In the genomic region with DNA sequence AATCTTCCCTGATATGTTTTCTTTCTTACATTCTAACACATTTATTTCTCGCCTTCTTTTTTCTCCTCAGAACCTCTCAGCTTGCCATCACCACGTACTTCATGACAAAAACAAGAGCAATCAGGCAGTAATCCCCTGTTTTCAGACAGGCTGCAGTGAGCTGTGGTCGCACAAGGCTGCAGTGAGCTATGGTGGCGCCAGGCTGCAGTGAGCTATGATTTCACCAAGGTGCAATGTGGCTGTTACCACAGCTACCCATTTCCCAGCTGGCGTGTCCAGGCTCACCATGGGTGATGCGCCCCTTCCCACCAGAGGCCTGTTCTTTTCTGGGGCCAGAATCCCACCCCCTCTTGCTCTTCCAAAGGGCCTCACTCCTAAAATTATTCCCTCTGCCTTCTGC, we compare ENCODE assay signal across 19 cellular contexts. TPM values are rescaled to one million over a fixed set of nuclear protein-coding genes. Genes with fewer than 3 reads are reported as not detected.
A peak's percentile ranks its signal among the peaks of the same experiment; 100 is the strongest.
DNase-seq lines count a peak whose midpoint lies in the region; ATAC-seq, FAIRE-seq and TF ChIP-seq lines count a peak whose summit lies in the region.
"Had no signal": no experiment of that assay in that cellular context is flagged by ENCODE, and none has a peak within 500 bp of the region (broad histone marks: within the 10 kb centered on the region; RNA-seq: fewer than 3 reads in every experiment).

No MANE protein-coding gene starts in this region.

- H3K4me2 ChIP-seq in A549: no peak overlapping the region
- H3K4me2 ChIP-seq: BLaER1 treated with 17β-estradiol and CSF1 and Interleukin-3, amounts not matched to agents 10 nM and 100 nM had no signal

- ATAC-seq in A549 (peak; percentile 46 to 55; a peak in 4 of 6 replicates), HG03039 (IDR thresholded peaks at IDR 0.05; ENCODE audit: unreplicated experiment) (no peak)
- ATAC-seq: stimulated activated naive B cell treated with anti-CD40 and anti-IgM and Interleukin-4, amounts not matched to agents 10 μg/mL and 1 μg/mL and 100 μg/mL, for 72 hours had no signal

- in situ Hi-C loops in brain microvascular endothelial cell (cut with HindIII; ENCODE audit: low pct_ligation_motif_present, low sequenced_read_pairs): no loop called here

- peaks cover 15% of the 10 kb centered on the region for H3K27me3 ChIP-seq in brain microvascular endothelial cell (replicated peaks)
- H3K27me3 ChIP-seq: BLaER1 treated with 17β-estradiol and CSF1 and Interleukin-3, amounts not matched to agents 10 nM and 100 nM had no signal

- no peak for TF ChIP-seq CTCF in A549 (IDR thresholded peaks at IDR 0.05)
- no peak for TF ChIP-seq CTCF in brain microvascular endothelial cell (IDR thresholded peaks at IDR 0.05; ENCODE audit: low read depth, low read length, missing control alignments)

- 49% methylated on average over 6 of the region's 6 CpGs for WGBS in A549 (ENCODE audit: missing lambda C conversion rate)

- TF ChIP-seq RAD21 in A549 (conservative IDR thresholded peaks at IDR 0.05 in 1 of 2, IDR thresholded peaks at IDR 0.05 in 1 of 2): no peak

- no peak overlapping the region for H3K27ac ChIP-seq in A549
- H3K27ac ChIP-seq in brain microvascular endothelial cell: no peak overlapping the region
- H3K27ac ChIP-seq: BLaER1 treated with 17β-estradiol and CSF1 and Interleukin-3, amounts not matched to agents 10 nM and 100 nM; tibial artery had no signal

- POLR2A ChIA-PET in A549 (lab: Yijun Ruan, JAX): no interaction called here

- no peak for FAIRE-seq in A549 (lab: Jason Lieb, UNC)
- FAIRE-seq: A204.1, colon, RCC 7860, TTC549 had no signal

- DNase-seq in A549 (ENCODE audit: low read depth in 1 of 2, low spot score in 1 of 2) (no peak), MV-4-11 (lab: John Stamatoyannopoulos, UW) (peak; percentile 51), amniotic epithelial cell (ENCODE audit: low read depth) (peak; percentile 42), NCI-H1105 treated with DMSO at 0.1 percent for 48 hours (lab: John Stamatoyannopoulos, UW) (no peak), brain microvascular endothelial cell (no peak)
- DNase-seq: activated naive CD4-positive, alpha-beta T cell treated with anti-CD3 and anti-CD28 coated beads, Interleukin-2, amount 10 ng/mL, durations not matched to agents 7 days and 5 days; GF-D8; kidney glomerular epithelial cell; NCI-H2081; NCI-H526 treated with DMSO at 0.1 percent for 48 hours; stimulated activated naive B cell treated with anti-CD40 and anti-IgM and Interleukin-4, amounts not matched to agents 10 μg/mL and 1 μg/mL and 100 μg/mL, for 72 hours had no signal

- H3K4me1 ChIP-seq in A549: no peaks in the 10 kb centered on the region

- TF ChIP-seq POLR2A in A549 (IDR thresholded peaks at IDR 0.05; ENCODE audit: low read length): no peak

- H3K4me3 ChIP-seq in A549 (no peak overlapping the region), brain microvascular endothelial cell (ENCODE audit: low read depth, low read length) (no peak overlapping the region)
- H3K4me3 ChIP-seq: BLaER1 treated with 17β-estradiol and CSF1 and Interleukin-3, amounts not matched to agents 10 nM and 100 nM; tibial artery had no signal

- CTCF ChIA-PET in A549 (lab: Yijun Ruan, JAX): interaction anchor here (0.7 to 1.4 kb wide), 6 partner anchors 13 to 128 kb away, joined by 3 to 6 read pairs (median 3); no protein-coding TSS in a partner anchor

- H3K9me3 ChIP-seq in A549: no peaks in the 10 kb centered on the region
- H3K9me3 ChIP-seq: BLaER1 treated with 17β-estradiol and CSF1 and Interleukin-3, amounts not matched to agents 10 nM and 100 nM; tibial artery had no signal

- H3K36me3 ChIP-seq in brain microvascular endothelial cell (replicated peaks): no peaks in the 10 kb centered on the region
- H3K36me3 ChIP-seq: BLaER1 treated with 17β-estradiol and CSF1 and Interleukin-3, amounts not matched to agents 10 nM and 100 nM; tibial artery had no signal

- TF ChIP-seq EP300 in A549 (IDR thresholded peaks at IDR 0.05): no peak

TF ChIP-seq in A549, 52 proteins besides CTCF, POLR2A, EP300 and RAD21:
- TF ChIP-seq KDM5A (IDR thresholded peaks at IDR 0.05) (no peak), ZNF302 (CRISPR knock-in tag; IDR thresholded peaks at IDR 0.05) (no peak), TP53 (CRISPR knock-in tag; IDR thresholded peaks at IDR 0.05) (no peak), CHD4 (IDR thresholded peaks at IDR 0.05; ENCODE audit: borderline replicate concordance) (no peak), EHF (CRISPR knock-in tag; IDR thresholded peaks at IDR 0.05) (no peak), CEBPB (IDR thresholded peaks at IDR 0.05) (no peak), ZSCAN20 (CRISPR knock-in tag; IDR thresholded peaks at IDR 0.05) (no peak), JUN (IDR thresholded peaks at IDR 0.05) (no peak), ESRRA (IDR thresholded peaks at IDR 0.05; ENCODE audit: borderline replicate concordance, low read length) (no peak), NPAS2 (CRISPR knock-in tag; IDR thresholded peaks at IDR 0.05; ENCODE audit: borderline replicate concordance) (no peak), E2F6 (IDR thresholded peaks at IDR 0.05; ENCODE audit: borderline replicate concordance, low read depth) (no peak), POLR2AphosphoS2 (conservative IDR thresholded peaks at IDR 0.05; ENCODE audit: low read length) (no peak), RCOR1 (IDR thresholded peaks at IDR 0.05; ENCODE audit: low read depth, low read length) (no peak), CBX8 (IDR thresholded peaks at IDR 0.05) (no peak), ZC3H11A (IDR thresholded peaks at IDR 0.05) (no peak), MYC (IDR thresholded peaks at IDR 0.05; ENCODE audit: borderline replicate concordance, low read length) (no peak), MAFK (IDR thresholded peaks at IDR 0.05; ENCODE audit: partially characterized antibody) (no peak), RNF2 (IDR thresholded peaks at IDR 0.05; ENCODE audit: borderline replicate concordance, low read depth) (no peak), PHF8 (IDR thresholded peaks at IDR 0.05; ENCODE audit: borderline replicate concordance, low read depth) (no peak)
- TF ChIP-seq, protein P1, sequence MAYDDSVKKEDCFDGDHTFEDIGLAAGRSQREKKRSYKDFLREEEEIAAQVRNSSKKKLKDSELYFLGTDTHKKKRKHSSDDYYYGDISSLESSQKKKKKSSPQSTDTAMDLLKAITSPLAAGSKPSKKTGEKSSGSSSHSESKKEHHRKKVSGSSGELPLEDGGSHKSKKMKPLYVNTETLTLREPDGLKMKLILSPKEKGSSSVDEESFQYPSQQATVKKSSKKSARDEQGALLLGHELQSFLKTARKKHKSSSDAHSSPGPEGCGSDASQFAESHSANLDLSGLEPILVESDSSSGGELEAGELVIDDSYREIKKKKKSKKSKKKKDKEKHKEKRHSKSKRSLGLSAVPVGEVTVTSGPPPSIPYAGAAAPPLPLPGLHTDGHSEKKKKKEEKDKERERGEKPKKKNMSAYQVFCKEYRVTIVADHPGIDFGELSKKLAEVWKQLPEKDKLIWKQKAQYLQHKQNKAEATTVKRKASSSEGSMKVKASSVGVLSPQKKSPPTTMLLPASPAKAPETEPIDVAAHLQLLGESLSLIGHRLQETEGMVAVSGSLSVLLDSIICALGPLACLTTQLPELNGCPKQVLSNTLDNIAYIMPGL (CRISPR knock-in tag; IDR thresholded peaks at IDR 0.05; ENCODE audit: borderline replicate concordance): no peak

RNA-seq across cellular contexts. Expression of gene TCF23, which starts 25.8 kb away (rescaled TPM):
- polyA plus RNA-seq in A549 (2011; rRNA removed) (not detected in 2 replicates), A549 (2017; fragmentation: RNase III; extraction: RNeasy Plus Mini Kit Qiagen cat#74134 plus additional on column Dnase treatment) (not detected in 3 replicates)
- not detected in 2 replicates for polyA plus RNA-seq in A549 (2012; cell fraction: cytosol; rRNA removed)
- polyA plus RNA-seq in A549 (2012; cell fraction: nucleus; rRNA removed): not detected in 2 replicates
- not detected in 2 replicates for polyA minus RNA-seq in A549 (2011; rRNA and poly(A)+ RNA removed)
- polyA plus RNA-seq: neural cell had no signal

RNA-seq across cellular contexts. Expression of gene PRR30, which starts 35.4 kb away (rescaled TPM):
- not detected in 2 replicates for polyA plus RNA-seq in A549 (2011; rRNA removed)
- polyA plus RNA-seq in A549 (2012; cell fraction: cytosol; rRNA removed): not detected in 2 replicates
- not detected in 2 replicates for polyA plus RNA-seq in A549 (2012; cell fraction: nucleus; rRNA removed)
- not detected in 3 replicates for polyA plus RNA-seq in A549 (2017; fragmentation: RNase III; extraction: RNeasy Plus Mini Kit Qiagen cat#74134 plus additional on column Dnase treatment)
- not detected in 2 replicates for polyA minus RNA-seq in A549 (2011; rRNA and poly(A)+ RNA removed)
- polyA plus RNA-seq: neural cell had no signal

RNA-seq across cellular contexts. Expression of gene ATRAID, which starts 37.2 kb away (rescaled TPM):
- polyA plus RNA-seq in A549 (2011; rRNA removed) (346 and 429 TPM in 2 replicates), A549 (2017; fragmentation: RNase III; extraction: RNeasy Plus Mini Kit Qiagen cat#74134 plus additional on column Dnase treatment) (166 to 176 TPM (median 172 TPM) in 3 replicates)
- 218 and 250 TPM in 2 replicates for polyA plus RNA-seq in A549 (2012; cell fraction: cytosol; rRNA removed)
- polyA plus RNA-seq in A549 (2012; cell fraction: nucleus; rRNA removed): 161 and 276 TPM in 2 replicates
- 165 and 193 TPM in 2 replicates for polyA minus RNA-seq in A549 (2011; rRNA and poly(A)+ RNA removed)

RNA-seq across cellular contexts. Expression of gene SLC5A6, which starts 37.4 kb away (rescaled TPM):
- 86.7 and 104 TPM in 2 replicates for polyA plus RNA-seq in A549 (2011; rRNA removed)
- 137 and 146 TPM in 2 replicates for polyA plus RNA-seq in A549 (2012; cell fraction: cytosol; rRNA removed)
- polyA plus RNA-seq in A549 (2012; cell fraction: nucleus; rRNA removed): 401 and 438 TPM in 2 replicates
- 77.2 to 86.6 TPM (median 82.7 TPM) in 3 replicates for polyA plus RNA-seq in A549 (2017; fragmentation: RNase III; extraction: RNeasy Plus Mini Kit Qiagen cat#74134 plus additional on column Dnase treatment)
- 190 and 218 TPM in 2 replicates for polyA minus RNA-seq in A549 (2011; rRNA and poly(A)+ RNA removed)

RNA-seq across cellular contexts. Expression of gene PREB, which starts 40.2 kb away (rescaled TPM):
- polyA plus RNA-seq in A549 (2011; rRNA removed) (79.9 and 139 TPM in 2 replicates), A549 (2017; fragmentation: RNase III; extraction: RNeasy Plus Mini Kit Qiagen cat#74134 plus additional on column Dnase treatment) (52.3 to 58.2 TPM (median 54.6 TPM) in 3 replicates)
- polyA plus RNA-seq in A549 (2012; cell fraction: cytosol; rRNA removed): 75.3 and 92.1 TPM in 2 replicates
- 77.9 and 95.0 TPM in 2 replicates for polyA plus RNA-seq in A549 (2012; cell fraction: nucleus; rRNA removed)
- 86.2 and 131 TPM in 2 replicates for polyA minus RNA-seq in A549 (2011; rRNA and poly(A)+ RNA removed)

Comparison
In these comparisons a context has a peak if more than half of its experiments do, and no peak if none do; other contexts are left out.
1. DNase-seq: peak in MV-4-11 (single experiment) and amniotic epithelial cell (single experiment); none in A549 (0 of 2), NCI-H1105 treated with DMSO at 0.1 percent for 48 hours (single experiment) and brain microvascular endothelial cell (single experiment).